In the genomic region with DNA sequence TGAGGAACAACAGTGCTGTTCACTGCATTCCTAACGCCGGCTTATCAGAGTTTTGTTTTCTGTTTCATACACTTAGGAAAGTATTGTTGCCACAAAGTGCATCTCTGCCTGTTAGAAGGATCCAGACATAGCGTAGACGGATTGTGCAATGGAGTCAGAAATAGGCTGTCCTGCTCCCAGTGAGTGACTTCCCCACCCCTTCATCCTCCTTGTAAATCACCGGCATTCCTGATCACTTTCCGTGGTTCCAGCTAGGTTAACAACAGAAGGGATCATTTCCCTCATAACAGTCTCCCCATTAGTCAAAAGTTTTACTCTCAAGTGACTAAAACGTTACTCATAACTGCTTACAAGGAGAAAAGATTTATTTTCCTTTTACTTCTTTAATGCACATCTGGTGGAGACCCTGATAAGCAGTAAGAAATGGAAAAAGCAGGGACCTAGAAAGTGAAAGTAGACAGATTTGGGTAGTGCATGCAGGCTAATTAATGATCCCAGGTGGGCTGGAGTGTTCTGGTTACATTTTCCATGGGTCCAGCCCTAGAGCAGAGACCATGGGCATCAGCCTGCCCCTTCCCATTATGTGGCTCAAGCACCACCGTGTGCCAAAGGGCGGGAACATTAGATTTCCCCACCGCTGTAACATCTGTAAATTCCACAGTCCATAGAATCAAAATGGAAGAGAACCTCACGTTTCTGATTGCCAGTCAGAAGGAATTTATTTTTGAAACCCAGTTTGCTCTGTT, we compare ENCODE assay signal across 8 cellular contexts.
A peak's percentile ranks its signal among the peaks of the same experiment; 100 is the strongest.
DNase-seq lines count a peak whose midpoint lies in the region; ATAC-seq and TF ChIP-seq lines count a peak whose summit lies in the region.

No MANE protein-coding gene starts in this region.

- no peak for TF ChIP-seq CTCF in gastroesophageal sphincter (IDR thresholded peaks at IDR 0.05)

- H3K36me3 ChIP-seq in gastroesophageal sphincter (no peaks in the 10 kb centered on the region), skeletal muscle satellite cell (ENCODE audit: insufficient read depth, low read length) (no peaks in the 10 kb centered on the region)

- H3K27ac ChIP-seq in gastroesophageal sphincter = peak overlapping the region in 3 of 4 donors; percentile 14 to 24 (median 18)

- 15 to 57% methylated on average over 8 to 11 of the region's 11 CpGs for WGBS in gastroesophageal sphincter (ENCODE audit: low coverage in 1 of 2), 2 donors

- ATAC-seq in gastroesophageal sphincter = peak; percentile 72
- ATAC-seq in GM19463 (IDR thresholded peaks at IDR 0.05; ENCODE audit: unreplicated experiment) = no peak
- no peak for ATAC-seq in HG03521 (IDR thresholded peaks at IDR 0.05; ENCODE audit: unreplicated experiment)

- no peak for TF ChIP-seq POLR2A in gastroesophageal sphincter (IDR thresholded peaks at IDR 0.05)

- H3K4me2 ChIP-seq in skeletal muscle satellite cell (ENCODE audit: low read length) = peak overlapping the region; percentile 81

- H3K4me3 ChIP-seq in gastroesophageal sphincter = peak overlapping the region in 1 of 2 donors; percentile 31
- peak overlapping the region; percentile 67 for H3K4me3 ChIP-seq in skeletal muscle satellite cell (ENCODE audit: low read length)

- H3K9ac ChIP-seq in skeletal muscle satellite cell (ENCODE audit: low read depth, low read length) = peak overlapping the region; percentile 53

- H3K9me3 ChIP-seq in gastroesophageal sphincter (no peaks in the 10 kb centered on the region), skeletal muscle satellite cell (replicated peaks; ENCODE audit: low read length) (no peaks in the 10 kb centered on the region)

- H3K4me1 ChIP-seq in gastroesophageal sphincter (peaks cover 0 to 56% (median 8%) of the 10 kb centered on the region in 3 donors), skeletal muscle satellite cell (ENCODE audit: control insufficient read depth, insufficient read depth, low read length) (peaks cover 35% of the 10 kb centered on the region)

- TF ChIP-seq EP300 in gastroesophageal sphincter (IDR thresholded peaks at IDR 0.05) = no peak

- DNase-seq in GM04503 (ENCODE audit: low read depth) (peak; percentile 33), T1000 (lab: John Stamatoyannopoulos, UW) (peak; percentile 6), SKM-1 (lab: John Stamatoyannopoulos, UW; ENCODE audit: unreplicated experiment) (no peak), NCI-H2029 treated with DMSO at 0.1 percent for 48 hours (lab: John Stamatoyannopoulos, UW) (no peak)

- no peaks in the 10 kb centered on the region for H3K27me3 ChIP-seq in gastroesophageal sphincter
- no peaks in the 10 kb centered on the region for H3K27me3 ChIP-seq in skeletal muscle satellite cell (ENCODE audit: control insufficient read depth, insufficient read depth, low read length)

Comparison
In these comparisons a context has a peak if more than half of its experiments do, and no peak if none do; other contexts are left out.
1. DNase-seq: peak in GM04503 (single experiment) and T1000 (single experiment); none in SKM-1 (single experiment) and NCI-H2029 treated with DMSO at 0.1 percent for 48 hours (single experiment).